ENCODE assay signal across 9 cellular contexts in genomic region chr2:181678033-181678586, GRCh38. TPM values are rescaled to one million over a fixed set of nuclear protein-coding genes. Genes with fewer than 3 reads are reported as not detected.
DNase-seq lines count a peak whose midpoint lies in the region; ATAC-seq, FAIRE-seq and TF ChIP-seq lines count a peak whose summit lies in the region.
"Had no signal": no experiment of that assay in that cellular context is flagged by ENCODE, and none has a peak within 500 bp of the region (broad histone marks: within the 10 kb centered on the region; RNA-seq: fewer than 3 reads in every experiment).

No MANE protein-coding gene starts in this region.

- H3K4me3 Mint-ChIP-seq in T-cell: peak overlapping the region in 1 of 3 donors; percentile 31

- CTCF ChIA-PET in T-cell (lab: Charles Lee): no interaction called here

- no peak overlapping the region for H3K27ac ChIP-seq in kidney (ENCODE audit: low read depth in 2 of 2, low read length in 2 of 2)

- in situ Hi-C loops in astrocyte of the spinal cord (cut with HindIII; ENCODE audit: low sequenced_read_pairs): no loop called here

- intact Hi-C loops in kidney (cut with DNase I): no loop called here

- H3K27me3 Mint-ChIP-seq in T-cell: peaks cover 70 to 72% of the 10 kb centered on the region in 2 donors

- no peak overlapping the region for H3K9ac ChIP-seq in kidney (ENCODE audit: low read length in 2 of 2)

- H3K36me3 Mint-ChIP-seq in T-cell: peaks cover 3% of the 10 kb centered on the region

- H3K4me3 ChIP-seq in astrocyte of the spinal cord (ENCODE audit: low read depth, low read length) (no peak overlapping the region), kidney (ENCODE audit: low read length in 2 of 2) (no peak overlapping the region)

- no peak for FAIRE-seq in kidney (lab: Jason Lieb, UNC)

- peaks cover 40 to 47% (median 44%) of the 10 kb centered on the region in 3 donors for H3K4me1 Mint-ChIP-seq in T-cell

- no peak for TF ChIP-seq CTCF in astrocyte of the spinal cord (IDR thresholded peaks at IDR 0.05; ENCODE audit: low read depth, low read length)
- TF ChIP-seq CTCF in kidney (IDR thresholded peaks at IDR 0.05; ENCODE audit: borderline replicate concordance, extremely low read depth, insufficient read depth): no peak

- H3K27ac Mint-ChIP-seq in T-cell: peak overlapping the region; percentile 43 to 55

- peaks cover 0 to 18% (median 4%) of the 10 kb centered on the region in 3 donors for H3K9me3 Mint-ChIP-seq in T-cell

- POLR2A ChIA-PET in T-cell (lab: Charles Lee): no interaction called here

- H3K36me3 ChIP-seq in kidney (ENCODE audit: control insufficient read depth in 1 of 2, insufficient read depth in 2 of 2, low read length in 2 of 2): no peaks in the 10 kb centered on the region

- ATAC-seq in T-cell (replicated peaks in 1 of 4) (peak; percentile 41 to 68 (median 56)), GM21576 (IDR thresholded peaks at IDR 0.05; ENCODE audit: unreplicated experiment) (no peak)

- H3K9me3 ChIP-seq in kidney (ENCODE audit: control insufficient read depth in 1 of 2, low read length in 2 of 2): no peaks in the 10 kb centered on the region

- DNase-seq in activated effector memory CD4-positive, alpha-beta T cell treated with anti-CD3 and anti-CD28 coated beads, Interleukin-2, amount 50 U/mL, for 16 hours: peak; percentile 76
- no peak for DNase-seq in activated effector memory CD4-positive, alpha-beta T cell treated with Interleukin-2 at 50 U/mL for 16 hours
- DNase-seq in T-cell (peak in 30 of 34 experiments; percentile 15 to 60 (median 39)), astrocyte of the spinal cord (ENCODE audit: low read depth, low spot score) (peak; percentile 81), kidney (peak; percentile 86), GOT3 (lab: John Stamatoyannopoulos, UW) (no peak)
- peak; percentile 51 to 61 for DNase-seq in stimulated activated CD4-positive, alpha-beta T cell treated with anti-CD3 and anti-CD28 coated beads, Interleukin-2, amount 100 ng/mL, for 48 hours

- H3K4me1 ChIP-seq in kidney (ENCODE audit: control insufficient read depth in 1 of 2, insufficient read depth in 1 of 2, low read depth in 1 of 2, low read length in 2 of 2): peaks cover 0 to 4% of the 10 kb centered on the region in 2 donors

RNA-seq across cellular contexts. Expression of gene NEUROD1, which starts 2.2 kb away (rescaled TPM):
- total RNA-seq in T-cell: not detected
- not detected for total RNA-seq in kidney
- not detected for polyA plus RNA-seq in kidney (ENCODE audit: insufficient read depth, low read depth, low replicate concordance)
- total RNA-seq: urinary bladder had no signal
- polyA plus RNA-seq: urinary bladder had no signal

RNA-seq across cellular contexts. Expression of gene CERKL, which starts 21.2 kb away (rescaled TPM):
- total RNA-seq in T-cell: under 1 TPM in 1 of 5 donors, not detected in 4; 0.06 TPM
- 8.0 TPM for total RNA-seq in kidney
- 7.8 TPM for polyA plus RNA-seq in kidney (ENCODE audit: insufficient read depth, low read depth, low replicate concordance)
- total RNA-seq: urinary bladder had no signal
- polyA plus RNA-seq: urinary bladder had no signal

Comparison
In these comparisons a context has a peak if more than half of its experiments do, and no peak if none do; other contexts are left out.
1. DNase-seq: peak in activated effector memory CD4-positive, alpha-beta T cell treated with anti-CD3 and anti-CD28 coated beads, Interleukin-2, amount 50 U/mL, for 16 hours (single experiment), T-cell (30 of 34), astrocyte of the spinal cord (single experiment), kidney (single experiment) and stimulated activated CD4-positive, alpha-beta T cell treated with anti-CD3 and anti-CD28 coated beads, Interleukin-2, amount 100 ng/mL, for 48 hours (2 of 2); none in activated effector memory CD4-positive, alpha-beta T cell treated with Interleukin-2 at 50 U/mL for 16 hours (single experiment) and GOT3 (single experiment).